Comparison of ENCODE assay signal across 8 cellular contexts in the genomic region with DNA sequence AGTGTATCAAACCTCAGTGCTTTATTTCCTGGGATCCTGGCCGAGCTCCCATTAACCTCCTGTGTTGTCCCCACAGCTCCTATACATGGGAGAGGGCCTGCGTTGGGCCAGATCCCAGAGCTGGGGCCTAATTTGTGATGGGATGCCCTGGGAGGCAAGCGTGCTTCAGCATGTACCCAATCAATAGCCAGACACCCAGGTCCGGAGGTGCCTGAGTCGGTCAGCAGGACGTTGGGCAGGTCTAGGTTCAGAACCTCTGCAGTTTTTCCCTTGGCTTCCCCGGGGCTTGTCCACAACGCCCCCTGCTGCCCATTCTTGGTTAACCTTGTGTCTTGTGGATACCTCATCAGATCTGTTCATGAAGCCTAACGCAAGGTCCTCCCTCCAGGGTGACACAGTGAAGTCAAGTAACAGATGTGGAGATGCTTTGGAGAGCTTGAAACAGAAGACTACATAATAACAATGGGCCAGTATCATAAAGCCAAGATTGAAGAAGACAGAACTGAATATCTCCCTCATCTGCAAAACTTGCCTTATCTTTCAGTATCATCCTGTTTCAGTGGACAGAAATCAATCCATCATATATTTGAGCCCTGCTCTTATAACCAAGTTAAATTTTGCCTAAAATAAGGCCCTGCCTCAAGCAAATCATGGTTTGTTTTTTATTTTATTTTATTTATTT. TPM values are rescaled to one million over a fixed set of nuclear protein-coding genes. Genes with fewer than 3 reads are reported as not detected.
DNase-seq lines count a peak whose midpoint lies in the region; ATAC-seq and TF ChIP-seq lines count a peak whose summit lies in the region.
"Not testable (repeated sequence)": the region's sequence is repeated elsewhere in the genome, so short reads cannot be mapped to it uniquely, and the experiment has no call there.

No MANE protein-coding gene starts in this region.

- H3K4me3 Mint-ChIP-seq in CD4-positive, alpha-beta memory T cell: peak overlapping the region in 5 of 8 donors; percentile 3 to 55 (median 13)
- H3K4me3 Mint-ChIP-seq in activated CD8-positive, alpha-beta T cell treated with anti-CD3 and anti-CD28 coated beads, Interleukin-2, amount 10 ng/mL, durations not matched to agents 7 days and 5 days: not testable (repeated sequence)

- H3K27ac Mint-ChIP-seq in CD4-positive, alpha-beta memory T cell: peak overlapping the region in 4 of 7 donors; percentile 22 to 77 (median 62)
- H3K27ac Mint-ChIP-seq in activated CD8-positive, alpha-beta T cell treated with anti-CD3 and anti-CD28 coated beads, Interleukin-2, amount 10 ng/mL, durations not matched to agents 7 days and 5 days: not testable (repeated sequence)

- peak; percentile 56 to 92 (median 79) for TF ChIP-seq CTCF in dorsolateral prefrontal cortex (IDR thresholded peaks at IDR 0.05 in 54 of 56, conservative IDR thresholded peaks at IDR 0.05 in 2 of 56; ENCODE audit: low read depth in 1 of 56, partially characterized antibody in 56 of 56)
- peak; percentile 85 to 92 (median 90) for TF ChIP-seq CTCF in right lobe of liver (IDR thresholded peaks at IDR 0.05)

- not testable (repeated sequence) for H3K27me3 ChIP-seq in CD4-positive, alpha-beta memory T cell (ENCODE audit: insufficient read depth, low read length); NT2/D1 (ENCODE audit: insufficient read depth, insufficient read length); dorsolateral prefrontal cortex; right lobe of liver

- peak; percentile 80 to 85 (median 81) for DNase-seq in CD4-positive, alpha-beta memory T cell
- DNase-seq in HuH-7.5 (ENCODE audit: low spot score) (peak; percentile 34), NT2/D1 (ENCODE audit: low read depth, low spot score) (peak; percentile 84), dorsolateral prefrontal cortex (peak; percentile 60 to 87 (median 80)), right lobe of liver (peak; percentile 86 to 91 (median 87))
- DNase-seq in activated CD8-positive, alpha-beta T cell treated with anti-CD3 and anti-CD28 coated beads, Interleukin-2, amount 10 ng/mL, durations not matched to agents 7 days and 5 days: peak; percentile 95
- DNase-seq in stimulated activated CD4-positive, alpha-beta T cell treated with anti-CD3 and anti-CD28 coated beads, TNF-alpha, amount 100 ng/mL, for 4 hours (ENCODE audit: low read depth in 3 of 3): peak; percentile 74 to 86 (median 81)

- CTCF ChIA-PET in CD4-positive, alpha-beta memory T cell (lab: Charles Lee; ENCODE audit: partially characterized antibody): interaction anchor here (0.6 to 11.6 kb wide), 23 partner anchors 10 to 284 kb away, joined by 3 to 138 read pairs (median 5); partner anchors contain the start of genes AAK1 and NFU1
- CTCF ChIA-PET in activated CD8-positive, alpha-beta T cell treated with anti-CD3 and anti-CD28 coated beads, Interleukin-2, amount 10 ng/mL, durations not matched to agents 7 days and 5 days (lab: Charles Lee): interaction anchor here (0.6 to 6.5 kb wide), 20 partner anchors 9 to 329 kb away, joined by 3 to 90 read pairs (median 4); partner anchors contain the start of genes AAK1 and NFU1

- not testable (repeated sequence) for H3K27ac ChIP-seq in CD4-positive, alpha-beta memory T cell (ENCODE audit: low read depth, low read length); dorsolateral prefrontal cortex; right lobe of liver

- H3K9ac ChIP-seq in NT2/D1 (ENCODE audit: insufficient read length, low read depth): not testable (repeated sequence)

- not testable (repeated sequence) for H3K36me3 ChIP-seq in CD4-positive, alpha-beta memory T cell (ENCODE audit: insufficient read depth, low read length); NT2/D1 (ENCODE audit: insufficient read depth, insufficient read length, low read length); right lobe of liver

- peaks cover 0 to 12% (median 3%) of the 10 kb centered on the region in 8 donors for H3K9me3 Mint-ChIP-seq in CD4-positive, alpha-beta memory T cell
- not testable (repeated sequence) for H3K9me3 Mint-ChIP-seq in activated CD8-positive, alpha-beta T cell treated with anti-CD3 and anti-CD28 coated beads, Interleukin-2, amount 10 ng/mL, durations not matched to agents 7 days and 5 days (ENCODE audit: insufficient read depth)

- H3K9me3 ChIP-seq in CD4-positive, alpha-beta memory T cell (ENCODE audit: control insufficient read depth in 1 of 2, low read length in 2 of 2); NT2/D1 (ENCODE audit: insufficient read depth, low read length); right lobe of liver: not testable (repeated sequence)

- ATAC-seq in GM19452 (IDR thresholded peaks at IDR 0.05; ENCODE audit: unreplicated experiment): peak; percentile 86
- peak; percentile 97 for ATAC-seq in activated CD8-positive, alpha-beta T cell treated with anti-CD3 and anti-CD28 coated beads, Interleukin-2, amount 10 ng/mL, durations not matched to agents 7 days and 5 days
- ATAC-seq in right lobe of liver: peak; percentile 99 to 100 (median 100)

- not testable (repeated sequence) for H3K36me3 Mint-ChIP-seq in CD4-positive, alpha-beta memory T cell; activated CD8-positive, alpha-beta T cell treated with anti-CD3 and anti-CD28 coated beads, Interleukin-2, amount 10 ng/mL, durations not matched to agents 7 days and 5 days (ENCODE audit: low read depth)

- intact Hi-C loops in CD4-positive, alpha-beta memory T cell (cut with micrococcal nuclease): loop anchor here (1.0 to 5.0 kb wide), 6 partner anchors 72 to 339 kb away; partner anchors contain the start of gene NFU1
- intact Hi-C loops in dorsolateral prefrontal cortex (cut with DNase I): loop anchor here (5.0 to 10.0 kb wide), 3 partner anchors 72 to 330 kb away; partner anchors contain the start of genes AAK1 (in 1 of the 2) and GFPT1 (in 1 of the 2)
- intact Hi-C loops in right lobe of liver (cut with DNase I): loop anchor here (10.0 kb wide), 1 partner anchor 150 kb away; no protein-coding TSS in a partner anchor

- WGBS in right lobe of liver (ENCODE audit: insufficient coverage, low coverage, low lambda C conversion rate, missing lambda C conversion rate): 0% methylated on average over 5 of the region's 9 CpGs

- POLR2A ChIA-PET in CD4-positive, alpha-beta memory T cell (lab: Charles Lee; ENCODE audit: partially characterized antibody): interaction anchor here (0.6 to 3.3 kb wide), 6 partner anchors 10 to 154 kb away, joined by 3 to 56 read pairs (median 4); partner anchors contain the start of gene AAK1
- POLR2A ChIA-PET in activated CD8-positive, alpha-beta T cell treated with anti-CD3 and anti-CD28 coated beads, Interleukin-2, amount 10 ng/mL, durations not matched to agents 7 days and 5 days (lab: Charles Lee): interaction anchor here (2.5 kb wide), 1 partner anchor 71 kb away, joined by 14 read pairs; the partner anchor contains the start of gene AAK1

- not testable (repeated sequence) for H3K27me3 Mint-ChIP-seq in CD4-positive, alpha-beta memory T cell; activated CD8-positive, alpha-beta T cell treated with anti-CD3 and anti-CD28 coated beads, Interleukin-2, amount 10 ng/mL, durations not matched to agents 7 days and 5 days (ENCODE audit: low read depth)

- not testable (repeated sequence) for H3K4me1 ChIP-seq in CD4-positive, alpha-beta memory T cell (ENCODE audit: insufficient read depth, low read length); NT2/D1 (ENCODE audit: insufficient read depth, insufficient read length); right lobe of liver

- peaks cover 8 to 15% (median 12%) of the 10 kb centered on the region in 4 donors for H3K4me1 Mint-ChIP-seq in CD4-positive, alpha-beta memory T cell
- not testable (repeated sequence) for H3K4me1 Mint-ChIP-seq in activated CD8-positive, alpha-beta T cell treated with anti-CD3 and anti-CD28 coated beads, Interleukin-2, amount 10 ng/mL, durations not matched to agents 7 days and 5 days (ENCODE audit: low read depth)

- not testable (repeated sequence) for H3K4me3 ChIP-seq in CD4-positive, alpha-beta memory T cell (ENCODE audit: low read length in 2 of 2); NT2/D1 (ENCODE audit: insufficient read length, low read depth); right lobe of liver
- peak overlapping the region in 2 of 59 donors; percentile 11 to 12 for H3K4me3 ChIP-seq in dorsolateral prefrontal cortex

- not testable (repeated sequence) for TF ChIP-seq POLR2A in right lobe of liver (IDR thresholded peaks at IDR 0.05)

RNA-seq across cellular contexts. Expression of gene ANXA4, which starts 27.3 kb away (rescaled TPM):
- 10 to 100 TPM; 22.3 to 24.2 TPM for total RNA-seq in CD4-positive, alpha-beta memory T cell
- 10 to 100 TPM; 27.5 to 30.8 TPM for polyA plus RNA-seq in CD4-positive, alpha-beta memory T cell
- total RNA-seq in activated CD8-positive, alpha-beta T cell treated with anti-CD3 and anti-CD28 coated beads, Interleukin-2, amount 10 ng/mL, durations not matched to agents 7 days and 5 days: 10 to 100 TPM; 53.5 to 59.5 TPM
- total RNA-seq in dorsolateral prefrontal cortex (10 to 100 TPM; 19.3 to 78.4 (median 36.1) TPM), right lobe of liver (100 to 1,000 TPM in 3 of 6 experiments, 10 to 100 TPM in 3; 53.5 to 173 (median 92.1) TPM)

Comparison
In these comparisons a context has a peak if more than half of its experiments do, and no peak if none do; other contexts are left out.
1. DNase-seq: peak in every context shown above with its lines; median percentile 95 in activated CD8-positive, alpha-beta T cell treated with anti-CD3 and anti-CD28 coated beads, Interleukin-2, amount 10 ng/mL, durations not matched to agents 7 days and 5 days; 87 in right lobe of liver; 84 in NT2/D1; 81 in CD4-positive, alpha-beta memory T cell; 81 in stimulated activated CD4-positive, alpha-beta T cell treated with anti-CD3 and anti-CD28 coated beads, TNF-alpha, amount 100 ng/mL, for 4 hours; 80 in dorsolateral prefrontal cortex; 34 in HuH-7.5.